32 cellular contexts compared by ENCODE assay signal in genomic region chr10:118026936-118027335, GRCh38.
"Had no signal": no experiment of that assay in that cellular context is flagged by ENCODE, and none has a peak within 500 bp of the region (broad histone marks: within the 10 kb centered on the region; RNA-seq: fewer than 3 reads in every experiment).

No MANE protein-coding gene starts in this region.

- H3K4me3 ChIP-seq: adrenal gland, body of pancreas, breast epithelium had no signal

- FAIRE-seq: TTC549 had no signal

- H3K9me3 ChIP-seq: adrenal gland, body of pancreas, breast epithelium had no signal

- H3K4me1 ChIP-seq: adrenal gland, body of pancreas, breast epithelium had no signal

- H3K27me3 ChIP-seq: adrenal gland, body of pancreas, brain microvascular endothelial cell, breast epithelium had no signal

- H3K36me3 ChIP-seq: adrenal gland, brain microvascular endothelial cell, breast epithelium had no signal

- DNase-seq: activated B cell treated with CpG ODN at 0.5 μM for 24 hours; activated CD4-positive, alpha-beta memory T cell treated with anti-CD3 and anti-CD28 coated beads for 36 hours; activated CD4-positive, alpha-beta T cell treated with anti-CD3 and anti-CD28 coated beads for 4 hours; activated CD4-positive, alpha-beta T cell treated with anti-CD3 and anti-CD28 coated beads, Interleukin-2, amount 10 ng/mL, durations not matched to agents 24 days and 14 days; activated CD4-positive, alpha-beta T cell treated with anti-CD3 and anti-CD28 coated beads, Interleukin-2, amount 50 U/mL, for 1 hour; activated CD4-positive, alpha-beta T cell treated with anti-CD3 and anti-CD28 coated beads, Interleukin-2, amount 50 U/mL, for 4 hours; activated CD4-positive, CD25-positive, alpha-beta regulatory T cell treated with anti-CD3 and anti-CD28 coated beads, Interleukin-2, amount 50 U/mL, for 72 hours; activated CD8-positive, alpha-beta memory T cell treated with anti-CD3 and anti-CD28 coated beads, Interleukin-2, amount 50 U/mL, for 4 hours; activated CD8-positive, alpha-beta T cell treated with anti-CD3 and anti-CD28 coated beads for 36 hours; activated effector memory CD4-positive, alpha-beta T cell treated with anti-CD3 and anti-CD28 coated beads, Interleukin-2, amount 50 U/mL, for 16 hours; activated gamma-delta T cell treated with Interleukin-2 at 50 U/mL for 16 hours; activated naive CD4-positive, alpha-beta T cell; activated naive CD4-positive, alpha-beta T cell treated with anti-CD3 and anti-CD28 coated beads for 36 hours; activated naive CD4-positive, alpha-beta T cell treated with anti-CD3 and anti-CD28 coated beads, Interleukin-2, amount 50 U/mL, for 16 hours; activated naive CD8-positive, alpha-beta T cell treated with anti-CD3 and anti-CD28 coated beads for 36 hours; activated T-cell treated with anti-CD3 and anti-CD28 coated beads for 4 hours; activated T-cell treated with anti-CD3 and anti-CD28 coated beads, Interleukin-2, amount 50 U/mL, for 1 hour; activated T-cell treated with anti-CD3 and anti-CD28 coated beads, Interleukin-2, amount 50 U/mL, for 4 hours; activated T-cell treated with anti-CD3 and anti-CD28 coated beads, Interleukin-2, amount 50 U/mL, for 72 hours; adrenal gland; amniotic stem cell; aorta; body of pancreas; brain microvascular endothelial cell; central memory CD4-positive, alpha-beta T cell; T-helper 2 cell; T-helper 9 cell had no signal

- H3K27ac ChIP-seq: adrenal gland, body of pancreas, brain microvascular endothelial cell, breast epithelium, VCaP had no signal

- ATAC-seq: activated CD8-positive, alpha-beta T cell treated with anti-CD3 and anti-CD28 coated beads for 36 hours; activated naive CD4-positive, alpha-beta T cell treated with anti-CD3 and anti-CD28 coated beads, Interleukin-2, amount 50 U/mL, for 72 hours; activated T-cell treated with anti-CD3 and anti-CD28 coated beads, Interleukin-2, amount 50 U/mL, for 4 hours; activated T-cell treated with anti-CD3 and anti-CD28 coated beads, Interleukin-2, amount 50 U/mL, for 72 hours; activated T-helper 17 cell treated with anti-CD3 and anti-CD28 coated beads, Interleukin-2, amount 50 U/mL, for 72 hours; body of pancreas had no signal
